8 cellular contexts compared by ENCODE assay signal in genomic region chr12:48865141-48865440, GRCh38. TPM values are rescaled to one million over a fixed set of nuclear protein-coding genes. Genes with fewer than 3 reads are reported as not detected.
DNase-seq lines count a peak whose midpoint lies in the region; ATAC-seq and TF ChIP-seq lines count a peak whose summit lies in the region.

No MANE protein-coding gene starts in this region.

- H3K27ac Mint-ChIP-seq in activated B cell treated with CpG ODN at 0.5 μM for 24 hours: peak overlapping the region; percentile 71

- H3K27me3 Mint-ChIP-seq in activated B cell treated with CpG ODN at 0.5 μM for 24 hours: no peaks in the 10 kb centered on the region

- H3K9me3 Mint-ChIP-seq in activated B cell treated with CpG ODN at 0.5 μM for 24 hours: no peaks in the 10 kb centered on the region

- peak overlapping the region; percentile 89 for H3K4me3 ChIP-seq in iPS-11a (ENCODE audit: low read depth, low read length)

- CTCF ChIA-PET in activated B cell treated with CpG ODN at 0.5 μM for 24 hours (lab: Charles Lee): interaction anchor here (1.5 to 5.7 kb wide), 3 partner anchors 9 to 25 kb away, joined by 4 to 40 read pairs (median 10); partner anchors contain the start of gene DDX23

- intact Hi-C loops in activated B cell treated with CpG ODN at 0.5 μM for 24 hours (cut with micrococcal nuclease): loop anchor here (1.0 to 2.0 kb wide), 3 partner anchors 13 to 92 kb away; partner anchors contain the start of genes ARF3, DDX23 and FKBP11

- peaks cover 27% of the 10 kb centered on the region for H3K4me1 Mint-ChIP-seq in activated B cell treated with CpG ODN at 0.5 μM for 24 hours

- H3K4me3 Mint-ChIP-seq in activated B cell treated with CpG ODN at 0.5 μM for 24 hours: peak overlapping the region; percentile 95

- H3K36me3 Mint-ChIP-seq in activated B cell treated with CpG ODN at 0.5 μM for 24 hours (ENCODE audit: low read depth): peaks cover 5% of the 10 kb centered on the region

- TF ChIP-seq CTCF in activated B cell treated with CpG ODN at 0.5 μM for 24 hours (IDR thresholded peaks at IDR 0.05): no peak

- ATAC-seq in activated B cell treated with CpG ODN at 0.5 μM for 24 hours (ENCODE audit: low read depth) (no peak), HG02870 (IDR thresholded peaks at IDR 0.05; ENCODE audit: unreplicated experiment) (no peak)

- POLR2A ChIA-PET in activated B cell treated with CpG ODN at 0.5 μM for 24 hours (lab: Charles Lee): interaction anchor here (0.6 to 2.8 kb wide), 10 partner anchors 8 to 877 kb away, joined by 3 to 53 read pairs (median 5); partner anchors contain the start of genes DDX23, FKBP11, TMBIM6 and WNT1

- DNase-seq in NCI-H510A (lab: John Stamatoyannopoulos, UW): peak; percentile 21
- DNase-seq in NCI-H510A treated with DMSO at 0.1 percent for 48 hours (lab: John Stamatoyannopoulos, UW): no peak
- no peak for DNase-seq in activated B cell treated with CpG ODN at 0.5 μM for 24 hours
- DNase-seq in stimulated activated naive CD4-positive, alpha-beta T cell treated with Interleukin-2 at 50 U/mL for 16 hours (lab: John Stamatoyannopoulos, UW): peak; percentile 20
- no peak for DNase-seq in NCI-H1105 treated with DMSO at 0.1 percent for 48 hours (lab: John Stamatoyannopoulos, UW)
- DNase-seq in globus pallidus (ENCODE audit: low spot score): no peak

RNA-seq across cellular contexts. Expression of gene RND1, which starts 0.6 kb away (rescaled TPM):
- 4.9 and 5.9 TPM in 2 replicates for total RNA-seq in activated B cell treated with CpG ODN at 0.5 μM for 24 hours

RNA-seq across cellular contexts. Expression of gene DDX23, which starts 13.1 kb away (rescaled TPM):
- total RNA-seq in activated B cell treated with CpG ODN at 0.5 μM for 24 hours: 116 and 118 TPM in 2 replicates

RNA-seq across cellular contexts. Expression of gene CACNB3, which starts 46.8 kb away (rescaled TPM):
- total RNA-seq in activated B cell treated with CpG ODN at 0.5 μM for 24 hours: 1.9 and 2.1 TPM in 2 replicates

Comparison
In these comparisons a context has a peak if more than half of its experiments do, and no peak if none do; other contexts are left out.
1. DNase-seq: peak in NCI-H510A (single experiment) and stimulated activated naive CD4-positive, alpha-beta T cell treated with Interleukin-2 at 50 U/mL for 16 hours (single experiment); none in NCI-H510A treated with DMSO at 0.1 percent for 48 hours (single experiment), activated B cell treated with CpG ODN at 0.5 μM for 24 hours (single experiment), NCI-H1105 treated with DMSO at 0.1 percent for 48 hours (single experiment) and globus pallidus (single experiment).